In genomic region chr10:26557641-26558014, GRCh38 we compare ENCODE assay signal across 16 cellular contexts.
A peak's percentile ranks its signal among the peaks of the same experiment; 100 is the strongest.
DNase-seq lines count a peak whose midpoint lies in the region; ATAC-seq, FAIRE-seq and TF ChIP-seq lines count a peak whose summit lies in the region.
"Had no signal": no experiment of that assay in that cellular context is flagged by ENCODE, and none has a peak within 500 bp of the region (broad histone marks: within the 10 kb centered on the region; RNA-seq: fewer than 3 reads in every experiment).

No MANE protein-coding gene starts in this region.

- H3K79me2 ChIP-seq in SK-N-SH (ENCODE audit: insufficient read depth), result no peaks in the 10 kb centered on the region

- no peak overlapping the region for H3K9ac ChIP-seq in SK-N-SH

- no peaks in the 10 kb centered on the region for H3K4me1 ChIP-seq in SK-N-SH (ENCODE audit: control insufficient read depth in 1 of 2, insufficient read depth in 2 of 2, low read depth in 1 of 2, low read length in 1 of 2)

- H3K27ac Mint-ChIP-seq in activated T-cell treated with anti-CD3 and anti-CD28 coated beads, Interleukin-2, amount 50 U/mL, for 72 hours, result peak overlapping the region; percentile 25
- no peak overlapping the region for H3K27ac Mint-ChIP-seq in activated T-helper 1 cell treated with anti-CD3 and anti-CD28 coated beads, Interleukin-12 subunit alpha, Interleukin-12 subunit beta, Interleukin-2, Interleukin-4 antibody, amounts not matched to agents 30 ng/mL and 10 ng/mL and 1 ng/mL, durations not matched to agents 14 hours and 24 hours and 36 hours
- H3K27ac Mint-ChIP-seq: H9 had no signal

- H3F3A ChIP-seq in SK-N-SH (replicated peaks; ENCODE audit: insufficient read depth), result no peaks in the 10 kb centered on the region

- no peaks in the 10 kb centered on the region for H3K9me3 Mint-ChIP-seq in activated T-cell treated with anti-CD3 and anti-CD28 coated beads, Interleukin-2, amount 50 U/mL, for 72 hours
- H3K9me3 Mint-ChIP-seq in activated T-helper 1 cell treated with anti-CD3 and anti-CD28 coated beads, Interleukin-12 subunit alpha, Interleukin-12 subunit beta, Interleukin-2, Interleukin-4 antibody, amounts not matched to agents 30 ng/mL and 10 ng/mL and 1 ng/mL, durations not matched to agents 14 hours and 24 hours and 36 hours, result no peaks in the 10 kb centered on the region
- H3K9me3 Mint-ChIP-seq: activated naive CD4-positive, alpha-beta T cell treated with anti-CD3 and anti-CD28 coated beads, Interleukin-2, amount 50 U/mL, for 72 hours; H9 had no signal

- no peak overlapping the region; a peak in 1 of 4 replicates for H3K4me3 ChIP-seq in SK-N-SH (ENCODE audit: low read depth in 2 of 2, low read length in 1 of 2)
- H3K4me3 ChIP-seq: skin epidermis, transverse colon had no signal

- no peak for ATAC-seq in activated T-cell treated with anti-CD3 and anti-CD28 coated beads, Interleukin-2, amount 50 U/mL, for 72 hours (replicated peaks in 1 of 2)
- ATAC-seq: activated naive CD4-positive, alpha-beta T cell treated with anti-CD3 and anti-CD28 coated beads, Interleukin-2, amount 50 U/mL, for 72 hours had no signal

- no peaks in the 10 kb centered on the region for H4K20me1 ChIP-seq in SK-N-SH (ENCODE audit: insufficient read depth)

- 8% methylated on average over 5 of the region's 5 CpGs for WGBS in SK-N-SH (ENCODE audit: low lambda C conversion rate)

- TF ChIP-seq EP300 in SK-N-SH (IDR thresholded peaks at IDR 0.05; ENCODE audit: borderline replicate concordance in 1 of 2, low read depth in 1 of 2, low read length in 1 of 2), result no peak

- intact Hi-C loops in activated T-helper 1 cell treated with anti-CD3 and anti-CD28 coated beads, Interleukin-12 subunit alpha, Interleukin-12 subunit beta, Interleukin-2, Interleukin-4 antibody, amounts not matched to agents 30 ng/mL and 10 ng/mL and 1 ng/mL, durations not matched to agents 14 hours and 24 hours and 36 hours (cut with micrococcal nuclease), result loop anchor here (1.0 to 5.0 kb wide), 3 partner anchors 110 to 683 kb away; no protein-coding TSS in a partner anchor

- no peak for FAIRE-seq in urothelium cell line (lab: Jason Lieb, UNC)
- FAIRE-seq: colon, kidney had no signal

- H3K36me3 Mint-ChIP-seq in activated T-cell treated with anti-CD3 and anti-CD28 coated beads, Interleukin-2, amount 50 U/mL, for 72 hours (ENCODE audit: insufficient read depth in 2 of 2), result peaks cover 12 to 31% of the 10 kb centered on the region in 2 donors
- H3K36me3 Mint-ChIP-seq in activated T-helper 1 cell treated with anti-CD3 and anti-CD28 coated beads, Interleukin-12 subunit alpha, Interleukin-12 subunit beta, Interleukin-2, Interleukin-4 antibody, amounts not matched to agents 30 ng/mL and 10 ng/mL and 1 ng/mL, durations not matched to agents 14 hours and 24 hours and 36 hours (ENCODE audit: low read depth), result peaks cover 39% of the 10 kb centered on the region

- H3K9me3 ChIP-seq in SK-N-SH, result no peaks in the 10 kb centered on the region
- H3K9me3 ChIP-seq: transverse colon had no signal

- CTCF ChIA-PET in SK-N-SH (lab: Yijun Ruan, JAX), result interaction anchor here (0.6 to 4.9 kb wide), 6 partner anchors 9 to 856 kb away, joined by 3 to 31 read pairs (median 4); no protein-coding TSS in a partner anchor

- no peaks in the 10 kb centered on the region for H3K4me1 Mint-ChIP-seq in activated T-cell treated with anti-CD3 and anti-CD28 coated beads, Interleukin-2, amount 50 U/mL, for 72 hours (ENCODE audit: low read depth)
- H3K4me1 Mint-ChIP-seq in activated T-helper 1 cell treated with anti-CD3 and anti-CD28 coated beads, Interleukin-12 subunit alpha, Interleukin-12 subunit beta, Interleukin-2, Interleukin-4 antibody, amounts not matched to agents 30 ng/mL and 10 ng/mL and 1 ng/mL, durations not matched to agents 14 hours and 24 hours and 36 hours (ENCODE audit: low read depth), result peaks cover 8% of the 10 kb centered on the region

- H3K4me3 Mint-ChIP-seq in activated T-cell treated with anti-CD3 and anti-CD28 coated beads, Interleukin-2, amount 50 U/mL, for 72 hours, result no peak overlapping the region
- H3K4me3 Mint-ChIP-seq in activated T-helper 1 cell treated with anti-CD3 and anti-CD28 coated beads, Interleukin-12 subunit alpha, Interleukin-12 subunit beta, Interleukin-2, Interleukin-4 antibody, amounts not matched to agents 30 ng/mL and 10 ng/mL and 1 ng/mL, durations not matched to agents 14 hours and 24 hours and 36 hours, result no peak overlapping the region
- H3K4me3 Mint-ChIP-seq: H9 had no signal

- no peaks in the 10 kb centered on the region; the same call in 1 of the 2 replicates for H3K27me3 ChIP-seq in SK-N-SH (ENCODE audit: insufficient read depth)

- no peak overlapping the region for H3K27ac ChIP-seq in SK-N-SH (ENCODE audit: low read depth in 2 of 2, low read length in 1 of 2)
- H3K27ac ChIP-seq: transverse colon had no signal

- H3K4me2 ChIP-seq in SK-N-SH, result peak overlapping the region; percentile 61; the same call in 1 of the 2 replicates

- no peak for TF ChIP-seq RAD21 in SK-N-SH (IDR thresholded peaks at IDR 0.05; ENCODE audit: low read length)

- H3K27me3 Mint-ChIP-seq in activated T-cell treated with anti-CD3 and anti-CD28 coated beads, Interleukin-2, amount 50 U/mL, for 72 hours (ENCODE audit: low read depth), result no peaks in the 10 kb centered on the region
- no peaks in the 10 kb centered on the region for H3K27me3 Mint-ChIP-seq in activated T-helper 1 cell treated with anti-CD3 and anti-CD28 coated beads, Interleukin-12 subunit alpha, Interleukin-12 subunit beta, Interleukin-2, Interleukin-4 antibody, amounts not matched to agents 30 ng/mL and 10 ng/mL and 1 ng/mL, durations not matched to agents 14 hours and 24 hours and 36 hours (ENCODE audit: insufficient read depth)

- H2AFZ ChIP-seq in SK-N-SH (ENCODE audit: low read depth), result peak overlapping the region; percentile 3; the same call in 1 of the 2 replicates

- no peak for TF ChIP-seq CTCF in SK-N-SH (IDR thresholded peaks at IDR 0.05)

- POLR2A ChIA-PET in SK-N-SH (lab: Yijun Ruan, JAX), result no interaction called here

- no peak for DNase-seq in activated T-cell treated with anti-CD3 and anti-CD28 coated beads, Interleukin-2, amount 50 U/mL, for 72 hours
- DNase-seq in activated T-cell treated with anti-CD3 and anti-CD28 coated beads, Interleukin-2, amount 50 U/mL, for 1 hour, result no peak
- no peak for DNase-seq in SK-N-SH
- DNase-seq in hepatic stellate cell (ENCODE audit: low spot score), result peak; percentile 16
- peak; percentile 36 for DNase-seq in urothelium cell line (ENCODE audit: low spot score)
- no peak for DNase-seq in activated T-helper 1 cell treated with anti-CD3 and anti-CD28 coated beads, Interleukin-12 subunit alpha, Interleukin-12 subunit beta, Interleukin-2, Interleukin-4 antibody, amounts not matched to agents 30 ng/mL and 10 ng/mL and 1 ng/mL, durations not matched to agents 14 hours and 24 hours and 36 hours (ENCODE audit: low spot score)
- no peak for DNase-seq in NCI-H82 (lab: John Stamatoyannopoulos, UW)
- no peak for DNase-seq in NCI-H510A (lab: John Stamatoyannopoulos, UW)
- DNase-seq: activated CD8-positive, alpha-beta memory T cell treated with anti-CD3 and anti-CD28 coated beads for 24 hours; kidney; NCI-H446 treated with DMSO at 0.1 percent for 48 hours; transverse colon had no signal

- H3K9me2 ChIP-seq in SK-N-SH, result no peaks in the 10 kb centered on the region

- no peaks in the 10 kb centered on the region for H3K36me3 ChIP-seq in SK-N-SH (replicated peaks in 1 of 2; ENCODE audit: control insufficient read depth in 1 of 2, insufficient read depth in 2 of 2, low read length in 1 of 2)
- H3K36me3 ChIP-seq: transverse colon had no signal

TF ChIP-seq in SK-N-SH, 30 proteins besides CTCF, POLR2A, EP300 and RAD21:
- TF ChIP-seq GATA2 (CRISPR knock-in tag; IDR thresholded peaks at IDR 0.05) (no peak), FOXJ3 (CRISPR knock-in tag; IDR thresholded peaks at IDR 0.05) (no peak), USF1 (IDR thresholded peaks at IDR 0.05; ENCODE audit: borderline replicate concordance, low read depth) (no peak), TEAD4 (IDR thresholded peaks at IDR 0.05; ENCODE audit: borderline replicate concordance, insufficient read depth) (no peak), TCF12 (IDR thresholded peaks at IDR 0.05) (no peak)

Comparison
In these comparisons a context has a peak if more than half of its experiments do, and no peak if none do; other contexts are left out.
1. DNase-seq: peak in hepatic stellate cell (single experiment) and urothelium cell line (single experiment); none in activated T-cell treated with anti-CD3 and anti-CD28 coated beads, Interleukin-2, amount 50 U/mL, for 72 hours (0 of 2), activated T-cell treated with anti-CD3 and anti-CD28 coated beads, Interleukin-2, amount 50 U/mL, for 1 hour (single experiment), SK-N-SH (single experiment), activated T-helper 1 cell treated with anti-CD3 and anti-CD28 coated beads, Interleukin-12 subunit alpha, Interleukin-12 subunit beta, Interleukin-2, Interleukin-4 antibody, amounts not matched to agents 30 ng/mL and 10 ng/mL and 1 ng/mL, durations not matched to agents 14 hours and 24 hours and 36 hours (single experiment), NCI-H82 (single experiment) and NCI-H510A (single experiment).